In the genomic region with DNA sequence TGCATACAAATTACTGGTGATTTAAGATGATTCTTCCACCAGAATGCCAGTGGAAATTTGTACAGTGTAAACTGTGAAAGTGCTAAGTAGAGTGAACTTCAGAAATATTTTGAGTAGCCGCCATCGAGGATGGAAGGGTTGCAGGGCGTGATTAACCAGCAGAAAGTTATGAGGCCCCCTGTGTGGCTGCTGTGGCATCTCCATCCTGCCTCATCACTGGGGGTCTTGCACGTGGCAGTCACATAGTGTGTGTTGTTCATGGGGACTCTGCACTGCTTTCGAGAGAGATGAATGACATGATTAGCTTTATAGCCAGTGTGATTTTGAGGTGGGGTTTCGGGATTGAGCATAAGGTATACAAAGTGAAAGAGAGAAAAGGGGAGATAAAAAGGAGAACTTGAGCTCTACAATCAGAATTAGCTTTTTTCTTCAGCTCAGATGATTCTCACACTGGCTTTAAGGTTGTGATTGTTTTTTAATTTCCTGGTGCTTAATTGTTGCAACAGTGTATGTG, we compare ENCODE assay signal across 1 cellular context.
TF ChIP-seq lines count a peak whose summit lies in the region.

No MANE protein-coding gene starts in this region.

TF ChIP-seq in IMR-90, 13 proteins besides CTCF, POLR2A, EP300 and RAD21:
- TF ChIP-seq RFX5 (IDR thresholded peaks at IDR 0.05; ENCODE audit: low read depth, low read length) (no peak), MAZ (IDR thresholded peaks at IDR 0.05; ENCODE audit: borderline replicate concordance, low read depth, low read length) (no peak), MXI1 (IDR thresholded peaks at IDR 0.05; ENCODE audit: borderline replicate concordance, low read depth, low read length) (no peak)
